ENCODE assay signal across 8 cellular contexts in genomic region chr18:34661464-34662087, GRCh38. TPM values are rescaled to one million over a fixed set of nuclear protein-coding genes. Genes with fewer than 3 reads are reported as not detected.
DNase-seq lines count a peak whose midpoint lies in the region; ATAC-seq, FAIRE-seq and TF ChIP-seq lines count a peak whose summit lies in the region.

No MANE protein-coding gene starts in this region.

- no peaks in the 10 kb centered on the region for H3K79me2 ChIP-seq in keratinocyte (ENCODE audit: control insufficient read depth, insufficient read depth, low read length)

- no peak for TF ChIP-seq EP300 in transverse colon (IDR thresholded peaks at IDR 0.05; ENCODE audit: low read depth)

- TF ChIP-seq CTCF in CD4-positive, alpha-beta T cell (IDR thresholded peaks at IDR 0.05) = peak; percentile 65
- TF ChIP-seq CTCF in brain microvascular endothelial cell (IDR thresholded peaks at IDR 0.05; ENCODE audit: low read depth, low read length, missing control alignments) (peak; percentile 80), keratinocyte (optimal IDR thresholded peaks at IDR 0.05 in 1 of 3, IDR thresholded peaks at IDR 0.05 in 1 of 3, conservative IDR thresholded peaks at IDR 0.05 in 1 of 3; ENCODE audit: extremely low read depth in 1 of 3, insufficient read depth in 2 of 3, low read length in 3 of 3) (peak; percentile 66 to 86 (median 79)), transverse colon (IDR thresholded peaks at IDR 0.05) (peak; percentile 71 to 80 (median 79))

- H3K9me3 Mint-ChIP-seq in CD4-positive, alpha-beta T cell = no peaks in the 10 kb centered on the region

- H3K36me3 ChIP-seq in brain microvascular endothelial cell (replicated peaks) (no peaks in the 10 kb centered on the region), keratinocyte (ENCODE audit: control insufficient read depth in 2 of 2, extremely low read depth in 1 of 2, insufficient read depth in 2 of 2, low read length in 2 of 2) (no peaks in the 10 kb centered on the region), transverse colon (no peaks in the 10 kb centered on the region)

- TF ChIP-seq POLR2A in transverse colon (IDR thresholded peaks at IDR 0.05) = no peak

- CTCF ChIA-PET in CD4-positive, alpha-beta T cell (lab: Charles Lee) = interaction anchor here (0.7 to 1.1 kb wide), 3 partner anchors 15 to 33 kb away, joined by 3 to 4 read pairs (median 3); no protein-coding TSS in a partner anchor

- H3K9me3 ChIP-seq in CD4-positive, alpha-beta T cell (ENCODE audit: control insufficient read depth, low read length) = no peaks in the 10 kb centered on the region
- H3K9me3 ChIP-seq in keratinocyte (ENCODE audit: control insufficient read depth, low read depth, low read length) = no peaks in the 10 kb centered on the region
- no peaks in the 10 kb centered on the region for H3K9me3 ChIP-seq in transverse colon

- in situ Hi-C loops in brain microvascular endothelial cell (cut with HindIII; ENCODE audit: low pct_ligation_motif_present, low sequenced_read_pairs) (no loop called here), transverse colon (cut with MboI; ENCODE audit: low pct_ligation_motif_present in 1 of 4, low pct_unique_long_range_greater_than_20kb in 1 of 4, low sequenced_read_pairs in 3 of 4) (loop anchor here in 2 of 4 donors (5.0 to 25.0 kb wide), 2 partner anchors 126 kb away; no protein-coding TSS in a partner anchor)

- peaks cover 20% of the 10 kb centered on the region for H3K27me3 Mint-ChIP-seq in CD4-positive, alpha-beta T cell

- H3K4me1 Mint-ChIP-seq in CD4-positive, alpha-beta T cell (ENCODE audit: low read depth) = no peaks in the 10 kb centered on the region

- no peaks in the 10 kb centered on the region for H3K9me1 ChIP-seq in keratinocyte (ENCODE audit: control insufficient read depth, extremely low read depth, insufficient read depth, low read length)

- POLR2A ChIA-PET in CD4-positive, alpha-beta T cell (lab: Charles Lee) = no interaction called here

- ATAC-seq in CD4-positive, alpha-beta T cell (ENCODE audit: poor library complexity) = no peak
- ATAC-seq in GM18868 (IDR thresholded peaks at IDR 0.05; ENCODE audit: unreplicated experiment) (peak; percentile 92), HG03095 (IDR thresholded peaks at IDR 0.05; ENCODE audit: unreplicated experiment) (peak; percentile 65)

- no peak for DNase-seq in CD4-positive, alpha-beta T cell
- DNase-seq in NCI-H2227 treated with DMSO at 0.1 percent for 48 hours (lab: John Stamatoyannopoulos, UW) (peak; percentile 35), brain microvascular endothelial cell (peak; percentile 46), keratinocyte (ENCODE audit: low read depth, low spot score) (peak; percentile 4), transverse colon (no peak), GDM1 (lab: John Stamatoyannopoulos, UW) (no peak)

- intact Hi-C loops in CD4-positive, alpha-beta T cell (cut with DNase I, micrococcal nuclease) = no loop called here
- intact Hi-C loops in transverse colon (cut with DNase I; ENCODE audit: low total_unique reads) = no loop called here

- no peak overlapping the region for H3K4me3 Mint-ChIP-seq in CD4-positive, alpha-beta T cell

- peak; percentile 44 for FAIRE-seq in keratinocyte (lab: Jason Lieb, UNC)

- no peak overlapping the region for H2AFZ ChIP-seq in keratinocyte (ENCODE audit: control insufficient read depth, low read length)

- no peaks in the 10 kb centered on the region for H4K20me1 ChIP-seq in keratinocyte (ENCODE audit: control insufficient read depth, extremely low read depth, insufficient read depth, low read length)

- no peak overlapping the region for H3K27ac Mint-ChIP-seq in CD4-positive, alpha-beta T cell

- WGBS in transverse colon (ENCODE audit: low coverage in 1 of 2), 2 donors = 34 to 46% methylated on average over 4 of the region's 4 CpGs

- no peaks in the 10 kb centered on the region for H3K27me3 ChIP-seq in CD4-positive, alpha-beta T cell (ENCODE audit: control insufficient read depth, insufficient read depth, low read length)
- H3K27me3 ChIP-seq in brain microvascular endothelial cell (replicated peaks) (no peaks in the 10 kb centered on the region), keratinocyte (ENCODE audit: control insufficient read depth, extremely low read depth, insufficient read depth, low read length) (no peaks in the 10 kb centered on the region), transverse colon (no peaks in the 10 kb centered on the region)

- H3K4me3 ChIP-seq in brain microvascular endothelial cell (ENCODE audit: low read depth, low read length) (no peak overlapping the region), keratinocyte (ENCODE audit: control insufficient read depth in 2 of 3, extremely low read depth in 1 of 3, insufficient read depth in 2 of 3, low read depth in 1 of 3, low read length in 3 of 3) (no peak overlapping the region), transverse colon (no peak overlapping the region)

- no peak overlapping the region for H3K27ac ChIP-seq in CD4-positive, alpha-beta T cell (ENCODE audit: low read depth, low read length)
- H3K27ac ChIP-seq in brain microvascular endothelial cell = no peak overlapping the region
- no peak overlapping the region for H3K27ac ChIP-seq in keratinocyte (ENCODE audit: control insufficient read depth, insufficient read depth, low read length)
- peak overlapping the region in 3 of 4 donors; percentile 5 to 65 (median 60) for H3K27ac ChIP-seq in transverse colon

- no peak overlapping the region for H3K4me2 ChIP-seq in keratinocyte (ENCODE audit: control insufficient read depth, extremely low read depth, insufficient read depth, low read depth, low read length)

- H3K36me3 Mint-ChIP-seq in CD4-positive, alpha-beta T cell (ENCODE audit: low read depth) = no peaks in the 10 kb centered on the region

- H3K9ac ChIP-seq in keratinocyte (ENCODE audit: control insufficient read depth, extremely low read depth, insufficient read depth, low read length) = no peak overlapping the region

- H3K4me1 ChIP-seq in keratinocyte (ENCODE audit: control insufficient read depth, extremely low read depth, insufficient read depth, low read length) (peaks cover 8% of the 10 kb centered on the region), transverse colon (peaks cover 0 to 21% (median 9%) of the 10 kb centered on the region in 4 donors)

- dilution Hi-C loops in keratinocyte (cut with MboI; ENCODE audit: extremely low pct_ligation_motif_present, low sequenced_read_pairs) = no loop called here

RNA-seq across cellular contexts. Expression of gene DTNA, which starts 48.5 kb away (rescaled TPM):
- not detected for total RNA-seq in CD4-positive, alpha-beta T cell
- polyA plus RNA-seq in keratinocyte = 0.26 to 1.9 TPM (median 0.81 TPM) in 3 replicates
- polyA plus RNA-seq in keratinocyte (2011; ENCODE audit: low read depth) = 0.80 TPM
- polyA plus RNA-seq in keratinocyte (2011; cell fraction: cytosol; rRNA removed) = 0.96 and 1.1 TPM in 2 replicates
- polyA plus RNA-seq in keratinocyte (2011; cell fraction: nucleus; rRNA removed) = 1.2 and 1.9 TPM in 2 replicates
- 0.15 and 0.48 TPM in 2 replicates for polyA plus RNA-seq in keratinocyte (2012; ENCODE audit: low replicate concordance)
- polyA minus RNA-seq in keratinocyte = 2.3 to 3.9 TPM (median 2.8 TPM) in 3 replicates
- 0.58 TPM for polyA minus RNA-seq in keratinocyte (2011; cell fraction: cytosol; rRNA and poly(A)+ RNA removed)
- polyA minus RNA-seq in keratinocyte (2011; cell fraction: nucleus; rRNA and poly(A)+ RNA removed) = 1.7 and 1.8 TPM in 2 replicates
- total RNA-seq in transverse colon = 10 to 100 TPM in 3 of 4 donors, 1 to 10 TPM in 1; 8.9 to 74.4 (median 15.1) TPM

Comparison
In these comparisons a context has a peak if more than half of its experiments do, and no peak if none do; other contexts are left out.
1. DNase-seq: peak in NCI-H2227 treated with DMSO at 0.1 percent for 48 hours (single experiment), brain microvascular endothelial cell (single experiment) and keratinocyte (single experiment); none in CD4-positive, alpha-beta T cell (0 of 10), transverse colon (single experiment) and GDM1 (single experiment).
2. H3K27ac ChIP-seq: peak in transverse colon (3 of 4); none in CD4-positive, alpha-beta T cell (single experiment), brain microvascular endothelial cell (single experiment) and keratinocyte (single experiment).
3. RNA of gene DTNA, which starts 48.5 kb away (total RNA-seq): 8.9 to 74.4 TPM in transverse colon; not detected in CD4-positive, alpha-beta T cell; every median in the first group is over 4 times any median in the second.
4. Peak in every context shown above with its lines, with median percentiles within 50 percentile points of each other: CTCF ChIP-seq.